In genomic region chr18:21163647-21164625, GRCh38 we compare ENCODE assay signal across 8 cellular contexts. TPM values are rescaled to one million over a fixed set of nuclear protein-coding genes. Genes with fewer than 3 reads are reported as not detected.
DNase-seq lines count a peak whose midpoint lies in the region; TF ChIP-seq lines count a peak whose summit lies in the region.
"Had no signal": no experiment of that assay in that cellular context is flagged by ENCODE, and none has a peak within 500 bp of the region (broad histone marks: within the 10 kb centered on the region; RNA-seq: fewer than 3 reads in every experiment).

No MANE protein-coding gene starts in this region.

- TF ChIP-seq EP300 in transverse colon (IDR thresholded peaks at IDR 0.05; ENCODE audit: low read depth): no peak

- H3K9me3 ChIP-seq in transverse colon: no peaks in the 10 kb centered on the region

- no peaks in the 10 kb centered on the region for H3K36me3 ChIP-seq in transverse colon

- in situ Hi-C loops in transverse colon (cut with MboI; ENCODE audit: low pct_ligation_motif_present in 1 of 4, low pct_unique_long_range_greater_than_20kb in 1 of 4, low sequenced_read_pairs in 3 of 4): loop anchor here in 1 of 4 donors (25.0 kb wide), 1 partner anchor 102 kb away; no protein-coding TSS in a partner anchor

- H3K27ac ChIP-seq in transverse colon: peak overlapping the region; percentile 24 to 59 (median 50)

- WGBS in transverse colon (ENCODE audit: low coverage in 1 of 2), 2 donors: 54 to 57% methylated on average over 5 to 7 of the region's 7 CpGs

- DNase-seq in KG1 (lab: John Stamatoyannopoulos, UW) (peak; percentile 52), hepatic stellate cell (ENCODE audit: low spot score) (peak; percentile 60), transverse colon (no peak), COR-L47 (lab: John Stamatoyannopoulos, UW) (no peak), hippocampal formation (lab: John Stamatoyannopoulos, UW) (no peak)
- DNase-seq in activated CD4-positive, alpha-beta T cell treated with anti-CD3 and anti-CD28 coated beads for 4 hours: no peak
- DNase-seq: activated CD4-positive, alpha-beta memory T cell treated with anti-CD3 and anti-CD28 coated beads, Interleukin-2, amount 10 ng/mL, durations not matched to agents 7 days and 5 days had no signal

- H3K27me3 ChIP-seq in transverse colon: no peaks in the 10 kb centered on the region

- intact Hi-C loops in transverse colon (cut with DNase I; ENCODE audit: low total_unique reads): no loop called here

- TF ChIP-seq CTCF in WI38 (IDR thresholded peaks at IDR 0.05; ENCODE audit: low read depth, low read length) (no peak), transverse colon (IDR thresholded peaks at IDR 0.05) (no peak)

- peaks cover 0 to 14% (median 0%) of the 10 kb centered on the region in 4 donors for H3K4me1 ChIP-seq in transverse colon

- no peak for TF ChIP-seq POLR2A in transverse colon (IDR thresholded peaks at IDR 0.05)

- H3K4me3 ChIP-seq in WI38 (ENCODE audit: low read depth, low read length) (peak overlapping the region; percentile 39), transverse colon (no peak overlapping the region)

RNA-seq across cellular contexts. Expression of gene ROCK1, which starts 52.3 kb away (rescaled TPM):
- total RNA-seq in transverse colon: 10 to 100 TPM; 23.9 to 59.5 (median 39.6) TPM

Comparison
In these comparisons a context has a peak if more than half of its experiments do, and no peak if none do; other contexts are left out.
1. DNase-seq: peak in KG1 (single experiment) and hepatic stellate cell (single experiment); none in transverse colon (single experiment), activated CD4-positive, alpha-beta T cell treated with anti-CD3 and anti-CD28 coated beads for 4 hours (0 of 2), COR-L47 (single experiment) and hippocampal formation (0 of 2).